16 cellular contexts compared by ENCODE assay signal in genomic region chr1:196464545-196464944, GRCh38.
A peak's percentile ranks its signal among the peaks of the same experiment; 100 is the strongest.
DNase-seq lines count a peak whose midpoint lies in the region; ATAC-seq and TF ChIP-seq lines count a peak whose summit lies in the region.
"Had no signal": no experiment of that assay in that cellular context is flagged by ENCODE, and none has a peak within 500 bp of the region (broad histone marks: within the 10 kb centered on the region; RNA-seq: fewer than 3 reads in every experiment).

No MANE protein-coding gene starts in this region.

- no peak for TF ChIP-seq RAD21 in Ishikawa (IDR thresholded peaks at IDR 0.05; ENCODE audit: low read depth)

- H4K20me1 ChIP-seq in neural progenitor cell (ENCODE audit: low read depth) = no peaks in the 10 kb centered on the region

- no peak for ATAC-seq in GM19463 (IDR thresholded peaks at IDR 0.05; ENCODE audit: unreplicated experiment)

- peak overlapping the region; percentile 26 for H3K27ac Mint-ChIP-seq in mesothelial cell of epicardium
- H3K27ac Mint-ChIP-seq in neural progenitor cell = no peak overlapping the region

- H3K27ac ChIP-seq in neural progenitor cell = no peak overlapping the region
- H3K27ac ChIP-seq: skin epidermis, WERI-Rb-1 had no signal

- H2AFZ ChIP-seq in neural progenitor cell (replicated peaks) = no peak overlapping the region

- no peak overlapping the region for H3K4me3 Mint-ChIP-seq in mesothelial cell of epicardium
- no peak overlapping the region for H3K4me3 Mint-ChIP-seq in neural progenitor cell
- H3K4me3 Mint-ChIP-seq: neural crest cell had no signal

- DNase-seq in DMS114 treated with DMSO at 0.1 percent for 48 hours (lab: John Stamatoyannopoulos, UW; ENCODE audit: unreplicated experiment) (peak; percentile 22), astrocyte of the spinal cord (ENCODE audit: low read depth, low spot score) (peak; percentile 52), mesothelial cell of epicardium (ENCODE audit: low spot score in 2 of 2, unreplicated experiment in 2 of 2) (peak in 1 of 2 experiments; percentile 38), KBM-7 (no peak), neural progenitor cell (ENCODE audit: low spot score) (no peak)
- DNase-seq: activated naive CD4-positive, alpha-beta T cell; Caco-2; caudate nucleus; hypothalamus; NCI-H2029; WERI-Rb-1 had no signal

- peaks cover 3% of the 10 kb centered on the region for H3K36me3 ChIP-seq in neural progenitor cell

- no peak overlapping the region for H3K9ac ChIP-seq in neural progenitor cell

- H3K4me1 Mint-ChIP-seq in mesothelial cell of epicardium (peaks cover 31% of the 10 kb centered on the region), neural progenitor cell (no peaks in the 10 kb centered on the region)
- H3K4me1 Mint-ChIP-seq: neural crest cell had no signal

- H3K4me3 ChIP-seq in astrocyte of the spinal cord (ENCODE audit: low read depth, low read length) (no peak overlapping the region), neural progenitor cell (no peak overlapping the region)
- H3K4me3 ChIP-seq: lung, skin epidermis had no signal

- no peaks in the 10 kb centered on the region for H3F3A ChIP-seq in neural progenitor cell (ENCODE audit: low read depth)

- TF ChIP-seq CTCF in astrocyte of the spinal cord (IDR thresholded peaks at IDR 0.05; ENCODE audit: low read depth, low read length) (no peak), mesothelial cell of epicardium (IDR thresholded peaks at IDR 0.05; ENCODE audit: unreplicated experiment) (no peak), neural progenitor cell (IDR thresholded peaks at IDR 0.05) (no peak)

- H3K27me3 ChIP-seq in neural progenitor cell = no peaks in the 10 kb centered on the region

- peak; percentile 65; the same call in 1 of the 2 replicates for TF ChIP-seq EP300 in Ishikawa (IDR thresholded peaks at IDR 0.05; ENCODE audit: borderline replicate concordance)

- H3K27me3 Mint-ChIP-seq in mesothelial cell of epicardium (ENCODE audit: low read depth) = no peaks in the 10 kb centered on the region
- H3K27me3 Mint-ChIP-seq in neural progenitor cell (ENCODE audit: insufficient read depth, low read depth) = no peaks in the 10 kb centered on the region

- H3K9me3 Mint-ChIP-seq in mesothelial cell of epicardium = peaks cover 8% of the 10 kb centered on the region
- no peaks in the 10 kb centered on the region for H3K9me3 Mint-ChIP-seq in neural progenitor cell
- H3K9me3 Mint-ChIP-seq: neural crest cell had no signal

- no peaks in the 10 kb centered on the region for H3K9me3 ChIP-seq in neural progenitor cell (ENCODE audit: low read depth)
- H3K9me3 ChIP-seq: Caco-2 had no signal

- H3K36me3 Mint-ChIP-seq in mesothelial cell of epicardium (peaks cover 11% of the 10 kb centered on the region), neural progenitor cell (peaks cover 3% of the 10 kb centered on the region)

- in situ Hi-C loops in astrocyte of the spinal cord (cut with HindIII; ENCODE audit: low sequenced_read_pairs) = no loop called here
- in situ Hi-C loops in KBM-7 (cut with MboI; ENCODE audit: low pct_unique_long_range_greater_than_20kb, low sequenced_read_pairs) = no loop called here

- H3K79me2 ChIP-seq in neural progenitor cell (ENCODE audit: low read depth) = no peaks in the 10 kb centered on the region

- H3K4me1 ChIP-seq in neural progenitor cell = no peaks in the 10 kb centered on the region
- H3K4me1 ChIP-seq: Caco-2 had no signal

- no peak overlapping the region for H3K4me2 ChIP-seq in neural progenitor cell

TF ChIP-seq in Ishikawa, 13 proteins besides CTCF, POLR2A, EP300 and RAD21:
- TF ChIP-seq YY1 (IDR thresholded peaks at IDR 0.05; ENCODE audit: low read depth) (0 out of 2 replicates have a peak, but pooled peaks have one; percentile 16), USF1 (IDR thresholded peaks at IDR 0.05) (0 out of 2 replicates have a peak, but pooled peaks have one; percentile 12), EGR1 (IDR thresholded peaks at IDR 0.05) (no peak), CREB1 (IDR thresholded peaks at IDR 0.05; ENCODE audit: low read depth) (no peak), TEAD4 (IDR thresholded peaks at IDR 0.05) (peak; percentile 60), NFIC (IDR thresholded peaks at IDR 0.05) (peak; percentile 61; the same call in 1 of the 2 replicates), ZBTB7A (IDR thresholded peaks at IDR 0.05; ENCODE audit: low read depth) (no peak), TCF12 (IDR thresholded peaks at IDR 0.05; ENCODE audit: low read depth) (peak; percentile 82), CEBPB (IDR thresholded peaks at IDR 0.05) (no peak; the same call in 1 of the 2 replicates), FOXM1 (IDR thresholded peaks at IDR 0.05; ENCODE audit: borderline replicate concordance, low read depth) (peak; percentile 45; the same call in 1 of the 2 replicates), TAF1 (IDR thresholded peaks at IDR 0.05; ENCODE audit: low read depth) (no peak), MAX (IDR thresholded peaks at IDR 0.05) (no peak; the same call in 1 of the 2 replicates), REST (IDR thresholded peaks at IDR 0.05; ENCODE audit: low read depth) (no peak)
TF ChIP-seq in Ishikawa: peak in this region for 6.

Comparison
In these comparisons a context has a peak if more than half of its experiments do, and no peak if none do; other contexts are left out.
1. DNase-seq: peak in DMS114 treated with DMSO at 0.1 percent for 48 hours (single experiment) and astrocyte of the spinal cord (single experiment); none in KBM-7 (single experiment) and neural progenitor cell (single experiment).